ENCODE assay signal across 1 cellular context in the genomic region with DNA sequence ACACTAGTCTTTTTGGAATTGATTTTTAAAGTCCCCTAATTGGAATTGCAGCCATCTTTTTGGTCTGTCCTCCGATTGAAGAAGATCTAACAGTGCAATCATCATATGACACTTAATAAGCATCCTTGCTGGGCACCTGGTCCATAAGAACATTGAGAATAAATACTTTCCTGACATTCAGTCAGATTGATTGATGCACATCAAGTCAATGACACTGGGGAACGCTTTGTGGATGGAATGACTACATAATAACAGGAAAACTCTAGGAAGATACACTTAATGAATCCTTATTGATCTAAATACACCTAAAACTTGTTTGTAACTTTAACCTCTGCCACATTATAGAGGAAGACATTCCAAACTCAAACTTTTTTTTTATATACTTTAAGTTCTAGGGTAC.
"Had no signal": no experiment of that assay in that cellular context is flagged by ENCODE, and none has a peak within 500 bp of the region (broad histone marks: within the 10 kb centered on the region; RNA-seq: fewer than 3 reads in every experiment).

No MANE protein-coding gene starts in this region.

- H3K4me3 ChIP-seq: GM12878 had no signal

- ATAC-seq: GM12878 had no signal
